12 cellular contexts compared by ENCODE assay signal in the genomic region with DNA sequence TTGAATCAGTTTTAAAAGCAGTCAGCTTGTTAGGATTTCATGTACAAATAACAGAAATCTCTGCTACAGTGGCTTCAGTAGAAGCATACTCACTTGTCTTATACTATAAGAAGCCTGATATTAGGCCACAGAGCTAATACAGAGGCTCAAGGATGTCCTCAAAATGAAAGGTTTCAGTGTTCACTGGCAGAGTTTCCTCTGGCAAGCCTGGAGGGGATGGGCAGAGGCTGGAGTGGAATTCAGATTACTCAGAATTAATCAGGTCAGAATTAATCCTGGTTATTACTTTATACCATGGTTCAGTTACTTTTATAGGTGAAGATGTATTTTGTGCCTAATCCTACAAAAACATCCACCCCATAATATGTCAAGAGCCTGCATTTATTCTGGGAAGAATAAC.
"Had no signal": no experiment of that assay in that cellular context is flagged by ENCODE, and none has a peak within 500 bp of the region (broad histone marks: within the 10 kb centered on the region; RNA-seq: fewer than 3 reads in every experiment).

No MANE protein-coding gene starts in this region.

- H3K4me1 Mint-ChIP-seq: nephron progenitor cell had no signal

- H3K4me3 ChIP-seq: psoas muscle, sigmoid colon, spleen, upper lobe of left lung had no signal

- H3K4me1 ChIP-seq: sigmoid colon, spleen, upper lobe of left lung had no signal

- H3K27me3 Mint-ChIP-seq: stimulated activated naive CD8-positive, alpha-beta T cell treated with anti-CD3 and anti-CD28 coated beads, Interleukin-15, Interleukin-2, amounts not matched to agents 100 ng/mL and 50 ng/mL, for 24 hours had no signal

- H3K27ac ChIP-seq: psoas muscle, sigmoid colon, spleen, upper lobe of left lung had no signal

- H3K4me3 Mint-ChIP-seq: nephron progenitor cell; stimulated activated naive CD8-positive, alpha-beta T cell treated with anti-CD3 and anti-CD28 coated beads, Interleukin-15, Interleukin-2, amounts not matched to agents 100 ng/mL and 50 ng/mL, for 24 hours had no signal

- H3K27me3 ChIP-seq: sigmoid colon, spleen, upper lobe of left lung had no signal

- H3K9me3 Mint-ChIP-seq: stimulated activated naive CD8-positive, alpha-beta T cell treated with anti-CD3 and anti-CD28 coated beads, Interleukin-15, Interleukin-2, amounts not matched to agents 100 ng/mL and 50 ng/mL, for 24 hours had no signal

- H3K27ac Mint-ChIP-seq: nephron progenitor cell; stimulated activated naive CD8-positive, alpha-beta T cell treated with anti-CD3 and anti-CD28 coated beads, Interleukin-15, Interleukin-2, amounts not matched to agents 100 ng/mL and 50 ng/mL, for 24 hours had no signal

- H3K36me3 ChIP-seq: sigmoid colon, spleen, upper lobe of left lung had no signal

- ATAC-seq: left ventricle myocardium superior had no signal

- DNase-seq: activated CD4-positive, alpha-beta T cell treated with anti-CD3 and anti-CD28 coated beads for 1 hour; activated CD4-positive, alpha-beta T cell treated with anti-CD3 and anti-CD28 coated beads, Interleukin-2, amount 50 U/mL, for 4 hours; activated naive CD4-positive, alpha-beta T cell; activated T-cell treated with anti-CD3 and anti-CD28 coated beads for 4 hours; left ventricle myocardium superior; mesenchymal stem cell; nephron progenitor cell; psoas muscle; sigmoid colon; spleen; upper lobe of left lung had no signal

- H3K9me3 ChIP-seq: psoas muscle, sigmoid colon, upper lobe of left lung had no signal
